Comparison of ENCODE assay signal across 28 cellular contexts in genomic region chr1:2154022-2154421, GRCh38.
"Had no signal": no experiment of that assay in that cellular context is flagged by ENCODE, and none has a peak within 500 bp of the region (broad histone marks: within the 10 kb centered on the region; RNA-seq: fewer than 3 reads in every experiment).

No MANE protein-coding gene starts in this region.

- H3K27ac Mint-ChIP-seq: stimulated activated effector memory CD8-positive, alpha-beta T cell treated with anti-CD3 and anti-CD28 coated beads, Interleukin-12 subunit alpha, Interleukin-12 subunit beta, amount 100 ng/mL, for 72 hours; stimulated activated memory B cell treated with anti-CD40 and anti-IgM and Interleukin-4, amounts not matched to agents 10 μg/mL and 1 μg/mL and 100 μg/mL, for 72 hours; stimulated activated naive B cell treated with anti-CD40 and anti-IgM and Interleukin-4, amounts not matched to agents 10 μg/mL and 1 μg/mL and 100 μg/mL, for 72 hours; stimulated activated naive CD8-positive, alpha-beta T cell treated with anti-CD3 and anti-CD28 coated beads, Interleukin-15, amount 100 ng/mL, for 72 hours; stimulated activated naive CD8-positive, alpha-beta T cell treated with anti-CD3 and anti-CD28 coated beads, Interleukin-15, Interleukin-2, amounts not matched to agents 100 ng/mL and 50 ng/mL, for 24 hours; type B pancreatic cell had no signal

- H3K36me3 Mint-ChIP-seq: stimulated activated effector memory CD8-positive, alpha-beta T cell treated with anti-CD3 and anti-CD28 coated beads, Interleukin-12 subunit alpha, Interleukin-12 subunit beta, amount 100 ng/mL, for 72 hours had no signal

- H3K27me3 ChIP-seq: stomach, suprapubic skin, testis, thyroid gland, tibial nerve, transverse colon, upper lobe of left lung, upper lobe of right lung, uterus, vagina had no signal

- H3K9me3 ChIP-seq: stomach, suprapubic skin, testis, thoracic aorta, thyroid gland, tibial artery, tibial nerve, transverse colon, upper lobe of left lung, upper lobe of right lung, uterus, vagina had no signal

- H3K4me1 Mint-ChIP-seq: stimulated activated memory B cell treated with anti-CD40 and anti-IgM and Interleukin-4, amounts not matched to agents 10 μg/mL and 1 μg/mL and 100 μg/mL, for 72 hours; stimulated activated naive B cell treated with anti-CD40 and anti-IgM and Interleukin-4, amounts not matched to agents 10 μg/mL and 1 μg/mL and 100 μg/mL, for 72 hours had no signal

- H3K27ac ChIP-seq: stomach, suprapubic skin, testis, thoracic aorta, thyroid gland, tibial artery, tibial nerve, transverse colon, upper lobe of left lung, upper lobe of right lung, uterus, vagina had no signal

- H3K4me1 ChIP-seq: testis, thyroid gland, tibial artery, transverse colon, upper lobe of right lung, uterus, vagina had no signal

- H3K9me3 Mint-ChIP-seq: stimulated activated effector memory CD8-positive, alpha-beta T cell treated with anti-CD3 and anti-CD28 coated beads, Interleukin-12 subunit alpha, Interleukin-12 subunit beta, amount 100 ng/mL, for 72 hours had no signal

- H3K4me3 Mint-ChIP-seq: stimulated activated effector memory CD8-positive, alpha-beta T cell treated with anti-CD3 and anti-CD28 coated beads, Interleukin-12 subunit alpha, Interleukin-12 subunit beta, amount 100 ng/mL, for 72 hours; stimulated activated memory B cell treated with anti-CD40 and anti-IgM and Interleukin-4, amounts not matched to agents 10 μg/mL and 1 μg/mL and 100 μg/mL, for 72 hours; stimulated activated naive B cell treated with anti-CD40 and anti-IgM and Interleukin-4, amounts not matched to agents 10 μg/mL and 1 μg/mL and 100 μg/mL, for 72 hours; stimulated activated naive CD8-positive, alpha-beta T cell treated with anti-CD3 and anti-CD28 coated beads, Interleukin-15, Interleukin-2, amounts not matched to agents 100 ng/mL and 50 ng/mL, for 24 hours; type B pancreatic cell had no signal

- H3K4me3 ChIP-seq: stomach, suprapubic skin, testis, thoracic aorta, thyroid gland, tibial artery, tibial nerve, transverse colon, upper lobe of left lung, upper lobe of right lung, uterus, vagina had no signal

- ATAC-seq: stimulated activated effector memory CD8-positive, alpha-beta T cell treated with anti-CD3 and anti-CD28 coated beads, Interleukin-12 subunit alpha, Interleukin-12 subunit beta, amount 100 ng/mL, for 72 hours; stimulated activated memory B cell treated with anti-CD40 and anti-IgM and Interleukin-4, amounts not matched to agents 10 μg/mL and 1 μg/mL and 100 μg/mL, for 72 hours; stimulated activated naive B cell treated with anti-CD40 and anti-IgM and Interleukin-4, amounts not matched to agents 10 μg/mL and 1 μg/mL and 100 μg/mL, for 72 hours; stimulated activated naive CD8-positive, alpha-beta T cell treated with anti-CD3 and anti-CD28 coated beads, Interleukin-15, amount 100 ng/mL, for 72 hours; upper lobe of right lung had no signal

- H3K36me3 ChIP-seq: thoracic aorta, tibial nerve, transverse colon, uterus, vagina had no signal

- DNase-seq: stimulated activated CD4-positive, alpha-beta T cell treated with anti-CD3 and anti-CD28 coated beads, Interleukin-2, amount 100 ng/mL, for 24 hours; stimulated activated CD4-positive, alpha-beta T cell treated with anti-CD3 and anti-CD28 coated beads, Interleukin-2, amount 100 ng/mL, for 48 hours; stimulated activated CD4-positive, alpha-beta T cell treated with anti-CD3 and anti-CD28 coated beads, Interleukin-4, amount 100 ng/mL, for 1 hour; stimulated activated CD4-positive, alpha-beta T cell treated with anti-CD3 and anti-CD28 coated beads, Interleukin-4, amount 100 ng/mL, for 24 hours; stimulated activated CD4-positive, alpha-beta T cell treated with anti-CD3 and anti-CD28 coated beads, Interleukin-4, amount 100 ng/mL, for 4 hours; stimulated activated CD8-positive, alpha-beta memory T cell treated with anti-CD3 and anti-CD28 coated beads, Interleukin-4, amount 100 ng/mL, for 48 hours; stimulated activated naive B cell treated with anti-CD40 and anti-IgM and Interleukin-4, amounts not matched to agents 10 μg/mL and 1 μg/mL and 100 μg/mL, for 72 hours; stimulated activated naive CD4-positive, alpha-beta T cell; stimulated activated naive CD4-positive, alpha-beta T cell treated with Interleukin-2 at 50 U/mL for 16 hours; stimulated activated naive CD8-positive, alpha-beta T cell treated with anti-CD3 and anti-CD28 coated beads, Interleukin-15, amount 100 ng/mL, for 72 hours; stomach; substantia nigra; testis; thyroid gland; tibial artery; transverse colon; trophoblast cell; upper lobe of left lung; upper lobe of right lung; uterus had no signal

- H3K27me3 Mint-ChIP-seq: stimulated activated memory B cell treated with anti-CD40 and anti-IgM and Interleukin-4, amounts not matched to agents 10 μg/mL and 1 μg/mL and 100 μg/mL, for 72 hours; stimulated activated naive B cell treated with anti-CD40 and anti-IgM and Interleukin-4, amounts not matched to agents 10 μg/mL and 1 μg/mL and 100 μg/mL, for 72 hours; stimulated activated naive CD8-positive, alpha-beta T cell treated with anti-CD3 and anti-CD28 coated beads, Interleukin-15, amount 100 ng/mL, for 72 hours; stimulated activated naive CD8-positive, alpha-beta T cell treated with anti-CD3 and anti-CD28 coated beads, Interleukin-15, Interleukin-2, amounts not matched to agents 100 ng/mL and 50 ng/mL, for 24 hours; type B pancreatic cell had no signal
